1 cellular context compared by ENCODE assay signal in the genomic region with DNA sequence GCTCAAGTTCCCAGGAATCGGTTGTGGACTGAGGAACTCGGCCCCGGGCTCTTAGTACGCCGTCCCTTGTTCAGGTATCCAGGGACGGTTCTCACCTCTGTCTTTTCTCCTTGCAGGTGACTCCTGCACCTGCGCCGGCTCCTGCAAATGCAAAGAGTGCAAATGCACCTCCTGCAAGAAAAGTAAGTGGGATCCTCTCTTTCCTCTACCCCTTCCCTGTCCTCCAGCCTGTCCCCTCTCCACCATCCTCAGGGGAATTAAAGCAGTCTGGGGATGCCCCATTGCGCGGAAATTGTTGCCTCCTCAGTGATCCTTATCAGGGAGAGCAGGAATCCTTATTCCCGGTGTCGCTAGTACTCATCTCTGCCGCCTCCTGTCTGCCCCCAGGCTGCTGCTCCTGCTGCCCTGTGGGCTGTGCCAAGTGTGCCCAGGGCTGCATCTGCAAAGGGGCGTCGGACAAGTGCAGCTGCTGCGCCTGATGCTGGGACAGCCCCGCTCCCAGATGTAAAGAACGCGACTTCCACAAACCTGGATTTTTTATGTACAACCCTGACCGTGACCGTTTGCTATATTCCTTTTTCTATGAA.
TF ChIP-seq lines count a peak whose summit lies in the region.

No MANE protein-coding gene starts in this region.

TF ChIP-seq in HEK293, 187 proteins besides CTCF, POLR2A, EP300 and RAD21 (continued from another document):
- TF ChIP-seq GLIS1 (tag by site-specific recombination; IDR thresholded peaks at IDR 0.05) (peak; percentile 27; the same call in 1 of the 2 replicates), ZNF670 (tag by site-specific recombination; IDR thresholded peaks at IDR 0.05; ENCODE audit: low read depth) (no peak), ZBTB8A (tag by site-specific recombination; IDR thresholded peaks at IDR 0.05) (peak; percentile 12; the same call in 1 of the 2 replicates), KLF1 (tag by site-specific recombination; IDR thresholded peaks at IDR 0.05) (0 out of 2 replicates have a peak, but pooled peaks have one; percentile 27)
- TF ChIP-seq, protein P1, sequence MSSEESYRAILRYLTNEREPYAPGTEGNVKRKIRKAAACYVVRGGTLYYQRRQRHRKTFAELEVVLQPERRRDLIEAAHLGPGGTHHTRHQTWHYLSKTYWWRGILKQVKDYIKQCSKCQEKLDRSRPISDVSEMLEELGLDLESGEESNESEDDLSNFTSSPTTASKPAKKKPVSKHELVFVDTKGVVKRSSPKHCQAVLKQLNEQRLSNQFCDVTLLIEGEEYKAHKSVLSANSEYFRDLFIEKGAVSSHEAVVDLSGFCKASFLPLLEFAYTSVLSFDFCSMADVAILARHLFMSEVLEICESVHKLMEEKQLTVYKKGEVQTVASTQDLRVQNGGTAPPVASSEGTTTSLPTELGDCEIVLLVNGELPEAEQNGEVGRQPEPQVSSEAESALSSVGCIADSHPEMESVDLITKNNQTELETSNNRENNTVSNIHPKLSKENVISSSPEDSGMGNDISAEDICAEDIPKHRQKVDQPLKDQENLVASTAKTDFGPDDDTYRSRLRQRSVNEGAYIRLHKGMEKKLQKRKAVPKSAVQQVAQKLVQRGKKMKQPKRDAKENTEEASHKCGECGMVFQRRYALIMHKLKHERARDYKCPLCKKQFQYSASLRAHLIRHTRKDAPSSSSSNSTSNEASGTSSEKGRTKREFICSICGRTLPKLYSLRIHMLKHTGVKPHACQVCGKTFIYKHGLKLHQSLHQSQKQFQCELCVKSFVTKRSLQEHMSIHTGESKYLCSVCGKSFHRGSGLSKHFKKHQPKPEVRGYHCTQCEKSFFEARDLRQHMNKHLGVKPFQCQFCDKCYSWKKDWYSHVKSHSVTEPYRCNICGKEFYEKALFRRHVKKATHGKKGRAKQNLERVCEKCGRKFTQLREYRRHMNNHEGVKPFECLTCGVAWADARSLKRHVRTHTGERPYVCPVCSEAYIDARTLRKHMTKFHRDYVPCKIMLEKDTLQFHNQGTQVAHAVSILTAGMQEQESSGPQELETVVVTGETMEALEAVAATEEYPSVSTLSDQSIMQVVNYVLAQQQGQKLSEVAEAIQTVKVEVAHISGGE (tag by site-specific recombination; conservative IDR thresholded peaks at IDR 0.05; ENCODE audit: low read depth): peak; percentile 34; the same call in 1 of the 2 replicates
